In the genomic region with DNA sequence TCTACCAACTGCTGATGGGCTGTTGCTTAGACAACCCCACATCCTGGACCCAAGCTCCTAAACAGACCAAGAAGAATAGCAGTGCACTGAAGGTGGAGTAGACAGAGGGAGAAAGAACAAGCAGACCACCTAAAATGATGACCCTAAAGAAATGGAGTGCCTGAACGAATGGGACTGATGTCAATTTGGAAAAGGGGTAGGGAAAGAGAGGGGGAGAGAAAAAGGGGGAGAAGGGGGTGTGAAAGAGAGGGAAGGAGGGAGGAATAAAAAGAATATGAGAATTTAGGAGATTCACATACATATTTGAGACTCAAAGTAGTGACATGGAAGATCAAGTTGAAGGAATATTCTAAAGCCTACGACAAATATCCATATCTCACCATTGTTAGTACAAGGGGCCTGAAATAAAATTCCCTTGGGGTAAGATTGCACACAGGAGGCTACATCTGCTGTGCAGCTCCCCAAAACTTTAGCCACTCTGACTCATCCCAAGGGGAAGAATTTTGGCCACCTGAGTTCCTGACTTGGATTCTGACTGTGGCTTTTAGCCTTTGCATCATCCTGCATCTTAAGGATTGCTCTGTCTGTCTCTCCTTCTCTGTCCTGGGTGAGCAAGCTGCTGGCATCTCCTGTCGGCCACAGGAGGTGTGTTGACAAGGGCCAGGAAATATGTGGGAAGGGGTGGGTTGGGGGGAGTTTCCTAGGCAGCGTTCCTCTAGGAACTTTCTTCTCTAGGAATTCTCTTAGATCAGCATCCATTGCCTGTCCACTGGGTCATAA, we compare ENCODE assay signal across 1 cellular context.
TF ChIP-seq lines count a peak whose summit lies in the region.

No MANE protein-coding gene starts in this region.

TF ChIP-seq in IMR-90, 13 proteins besides CTCF, POLR2A, EP300 and RAD21:
- TF ChIP-seq MAZ (IDR thresholded peaks at IDR 0.05; ENCODE audit: borderline replicate concordance, low read depth, low read length) (no peak), CEBPB (IDR thresholded peaks at IDR 0.05; ENCODE audit: low read depth, low read length) (0 out of 2 replicates have a peak, but pooled peaks have one; percentile 18), BHLHE40 (IDR thresholded peaks at IDR 0.05; ENCODE audit: low read depth, low read length) (no peak)
